ENCODE assay signal across 6 cellular contexts in genomic region chr19:1019980-1020867, GRCh38. TPM values are rescaled to one million over a fixed set of nuclear protein-coding genes. Genes with fewer than 3 reads are reported as not detected.
DNase-seq lines count a peak whose midpoint lies in the region; ATAC-seq, FAIRE-seq and TF ChIP-seq lines count a peak whose summit lies in the region.

No MANE protein-coding gene starts in this region.

- TF ChIP-seq POLR2A in spleen (IDR thresholded peaks at IDR 0.05): no peak

- H3K36me3 ChIP-seq in cardiac muscle cell (no peaks in the 10 kb centered on the region), spleen (peaks cover 0 to 32% (median under 1%) of the 10 kb centered on the region in 6 donors)

- no peak for DNase-seq in cardiac muscle cell (ENCODE audit: low read depth in 1 of 2, low spot score in 1 of 2)
- no peak for DNase-seq in Right ventricle myocardium inferior (ENCODE audit: missing footprints)
- no peak for DNase-seq in endothelial cell (ENCODE audit: low spot score)
- DNase-seq in spleen: peak; percentile 91
- DNase-seq in D721Med (ENCODE audit: insufficient read length, low spot score): no peak
- no peak for DNase-seq in SKM-1 (lab: John Stamatoyannopoulos, UW; ENCODE audit: unreplicated experiment)

- H3K27ac ChIP-seq in cardiac muscle cell (peak overlapping the region; percentile 99), spleen (peak overlapping the region; percentile 80 to 98 (median 96))

- H3K9me3 Mint-ChIP-seq in endothelial cell (ENCODE audit: unreplicated experiment): no peaks in the 10 kb centered on the region

- WGBS in spleen, 5 donors: 0 to 2% (median 1%) methylated on average over 44 to 60 of the region's 60 CpGs

- TF ChIP-seq CTCF in cardiac muscle cell (IDR thresholded peaks at IDR 0.05; ENCODE audit: low read depth, low read length) (no peak), endothelial cell (IDR thresholded peaks at IDR 0.05; ENCODE audit: unreplicated experiment) (no peak), spleen (IDR thresholded peaks at IDR 0.05 in 8 of 11, conservative IDR thresholded peaks at IDR 0.05 in 3 of 11) (no peak), D721Med (IDR thresholded peaks at IDR 0.05; ENCODE audit: insufficient read depth, missing control alignments) (no peak)

- H3K4me3 Mint-ChIP-seq in endothelial cell (ENCODE audit: unreplicated experiment): peak overlapping the region; percentile 96

- no peak for ATAC-seq in Right ventricle myocardium inferior

- no peaks in the 10 kb centered on the region for H3K9me3 ChIP-seq in cardiac muscle cell (ENCODE audit: low read depth)
- no peaks in the 10 kb centered on the region for H3K9me3 ChIP-seq in spleen

- peaks cover 35% of the 10 kb centered on the region for H3K4me1 ChIP-seq in cardiac muscle cell (ENCODE audit: low read depth)
- H3K4me1 ChIP-seq in spleen: peaks cover 49 to 87% (median 69%) of the 10 kb centered on the region in 6 donors

- H3K27me3 Mint-ChIP-seq in endothelial cell (ENCODE audit: unreplicated experiment): peaks cover 7% of the 10 kb centered on the region

- H3K36me3 Mint-ChIP-seq in endothelial cell (ENCODE audit: low read depth, unreplicated experiment): peaks cover 3% of the 10 kb centered on the region

- H3K4me3 ChIP-seq in cardiac muscle cell (peak overlapping the region; percentile 85), spleen (peak overlapping the region; percentile 61 to 91 (median 82))

- intact Hi-C loops in Right ventricle myocardium inferior (cut with DNase I) (loop anchor here (10.0 kb wide), 1 partner anchor 365 kb away; the partner anchor contains the start of gene NDUFS7), spleen (cut with DNase I; ENCODE audit: low total_unique reads) (loop anchor here (10.0 kb wide), 1 partner anchor 55 kb away; no protein-coding TSS in a partner anchor)

- H3K27ac Mint-ChIP-seq in endothelial cell (ENCODE audit: unreplicated experiment): peak overlapping the region; percentile 82

- peaks cover 20% of the 10 kb centered on the region for H3K4me1 Mint-ChIP-seq in endothelial cell (ENCODE audit: unreplicated experiment)

- H3K27me3 ChIP-seq in cardiac muscle cell: no peaks in the 10 kb centered on the region
- H3K27me3 ChIP-seq in spleen (replicated peaks in 1 of 7): no peaks in the 10 kb centered on the region

- FAIRE-seq in D721Med (lab: Jason Lieb, UNC): no peak

RNA-seq across cellular contexts. Expression of gene TMEM259, which starts 0.7 kb away (rescaled TPM):
- total RNA-seq in cardiac muscle cell (228 and 370 TPM in 2 replicates), Right ventricle myocardium inferior (106 TPM), endothelial cell (ENCODE audit: unreplicated experiment) (182 TPM), spleen (100 to 1,000 TPM; 187 to 275 (median 240) TPM)
- polyA plus RNA-seq in cardiac muscle cell (403 and 445 TPM in 2 replicates), spleen (100 to 1,000 TPM; 172 to 560 (median 460) TPM)

RNA-seq across cellular contexts. Expression of gene RNU6-2, which starts 1.1 kb away (rescaled TPM):
- total RNA-seq in cardiac muscle cell: not detected in 2 replicates
- polyA plus RNA-seq in cardiac muscle cell: not detected in 2 replicates
- total RNA-seq in Right ventricle myocardium inferior: not detected
- not detected for total RNA-seq in endothelial cell (ENCODE audit: unreplicated experiment)
- total RNA-seq in spleen: not detected
- polyA plus RNA-seq in spleen: not detected

RNA-seq across cellular contexts. Expression of gene CNN2, which starts 6.2 kb away (rescaled TPM):
- total RNA-seq in cardiac muscle cell: 158 TPM in 2 replicates
- polyA plus RNA-seq in cardiac muscle cell: 183 and 185 TPM in 2 replicates
- total RNA-seq in Right ventricle myocardium inferior: 69.3 TPM
- total RNA-seq in endothelial cell (ENCODE audit: unreplicated experiment): 456 TPM
- total RNA-seq in spleen: 100 to 1,000 TPM; 102 to 296 (median 233) TPM
- polyA plus RNA-seq in spleen: 100 to 1,000 TPM; 126 to 147 (median 140) TPM

RNA-seq across cellular contexts. Expression of gene ABCA7, which starts 19.7 kb away (rescaled TPM):
- total RNA-seq in cardiac muscle cell: 43.6 and 44.0 TPM in 2 replicates
- polyA plus RNA-seq in cardiac muscle cell: 36.8 and 60.4 TPM in 2 replicates
- total RNA-seq in Right ventricle myocardium inferior: 7.7 TPM
- total RNA-seq in endothelial cell (ENCODE audit: unreplicated experiment): 16.3 TPM
- 100 to 1,000 TPM in 3 of 7 donors, 10 to 100 TPM in 4; 64.6 to 162 (median 94.7) TPM for total RNA-seq in spleen
- polyA plus RNA-seq in spleen: 100 to 1,000 TPM in 2 of 3 donors, 10 to 100 TPM in 1; 67.5 to 197 (median 152) TPM

RNA-seq across cellular contexts. Expression of gene GRIN3B, which starts 20.0 kb away (rescaled TPM):
- 5.4 and 8.5 TPM in 2 replicates for total RNA-seq in cardiac muscle cell
- 3.0 and 4.9 TPM in 2 replicates for polyA plus RNA-seq in cardiac muscle cell
- total RNA-seq in Right ventricle myocardium inferior: 0.35 TPM
- 0.95 TPM for total RNA-seq in endothelial cell (ENCODE audit: unreplicated experiment)
- total RNA-seq in spleen: under 1 TPM in 2 of 7 donors, not detected in 5; 0.07 to 0.11 TPM
- polyA plus RNA-seq in spleen: not detected
